In the genomic region with DNA sequence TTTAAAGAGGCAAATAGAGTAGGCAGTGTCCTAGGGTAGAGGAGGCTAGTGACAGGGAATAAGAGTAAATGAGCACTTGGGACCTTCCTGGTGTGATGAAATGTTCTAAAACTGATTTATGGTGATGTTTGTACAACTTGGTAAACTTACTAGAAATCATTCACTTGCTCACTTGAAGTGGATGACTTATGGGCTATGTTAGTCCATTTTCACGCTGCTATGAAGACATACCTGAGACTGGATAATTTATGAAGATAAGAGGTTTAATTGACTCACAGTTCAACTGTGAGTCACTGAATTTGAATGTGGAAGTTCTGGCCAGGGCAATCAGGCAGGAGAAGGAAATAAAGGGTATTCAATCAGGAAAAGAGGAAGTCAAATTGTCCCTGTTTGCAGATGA, we compare ENCODE assay signal across 18 cellular contexts. TPM values are rescaled to one million over a fixed set of nuclear protein-coding genes. Genes with fewer than 3 reads are reported as not detected.
A peak's percentile ranks its signal among the peaks of the same experiment; 100 is the strongest.
DNase-seq lines count a peak whose midpoint lies in the region; ATAC-seq and TF ChIP-seq lines count a peak whose summit lies in the region.
"Had no signal": no experiment of that assay in that cellular context is flagged by ENCODE, and none has a peak within 500 bp of the region (broad histone marks: within the 10 kb centered on the region; RNA-seq: fewer than 3 reads in every experiment).

No MANE protein-coding gene starts in this region.

- TF ChIP-seq CTCF in HEK293 (tag by site-specific recombination; IDR thresholded peaks at IDR 0.05) (no peak), RWPE1 (conservative IDR thresholded peaks at IDR 0.05; ENCODE audit: low read depth) (no peak)

- H3K27me3 ChIP-seq in GM23248 (replicated peaks; ENCODE audit: insufficient read depth) = no peaks in the 10 kb centered on the region

- WGBS in GM23248 (ENCODE audit: low coverage in 1 of 2, low lambda C conversion rate in 2 of 2, missing lambda C conversion rate in 2 of 2), 2 experiments = 4 to 22% methylated on average over 1 of the region's 1 CpG

- no peaks in the 10 kb centered on the region for H4K20me1 ChIP-seq in GM23248 (ENCODE audit: insufficient read depth)

- H3K4me3 ChIP-seq in HEK293 (ENCODE audit: low read depth, low read length) = no peak overlapping the region
- H3K4me3 ChIP-seq in GM23248 = no peak overlapping the region

- no peak overlapping the region for H3K9ac ChIP-seq in GM23248

- no peaks in the 10 kb centered on the region for H3K9me2 ChIP-seq in GM23248 (ENCODE audit: insufficient read depth)

- POLR2A ChIA-PET in HEK293 (lab: Yijun Ruan, JAX) = no interaction called here
- POLR2A ChIA-PET in RWPE1 (lab: Yijun Ruan, JAX; ENCODE audit: low non-redundant PET) = no interaction called here

- CTCF ChIA-PET in HEK293 (lab: Yijun Ruan, JAX) (no interaction called here), RWPE1 (lab: Yijun Ruan, JAX) (no interaction called here)

- H3K9me3 ChIP-seq in HEK293 (ENCODE audit: control insufficient read depth, insufficient read depth, low read depth, low read length) (no peaks in the 10 kb centered on the region), GM23248 (ENCODE audit: low read depth) (no peaks in the 10 kb centered on the region)

- H3K27ac ChIP-seq in HEK293 (ENCODE audit: extremely low read depth, low read depth, low read length) (no peak overlapping the region), RWPE1 (no peak overlapping the region), GM23248 (no peak overlapping the region)

- H3K36me3 ChIP-seq in HEK293 (ENCODE audit: control insufficient read depth in 2 of 2, insufficient read depth in 1 of 2, low read length in 2 of 2) (no peaks in the 10 kb centered on the region), GM23248 (ENCODE audit: low read depth) (no peaks in the 10 kb centered on the region)

- H3K4me1 ChIP-seq in HEK293 (ENCODE audit: control insufficient read depth, insufficient read depth, low read length) (no peaks in the 10 kb centered on the region), GM23248 (ENCODE audit: insufficient read depth) (no peaks in the 10 kb centered on the region)

- peak; percentile 25 for DNase-seq in A172 (ENCODE audit: low spot score)
- DNase-seq in RWPE1 (ENCODE audit: low spot score) = peak; percentile 10
- peak; percentile 85 for DNase-seq in kidney tubule cell (ENCODE audit: low spot score)
- no peak for DNase-seq in NCI-H1048 (lab: John Stamatoyannopoulos, UW)
- no peak for DNase-seq in sciatic nerve (ENCODE audit: low spot score)
- no peak for DNase-seq in germinal center (ENCODE audit: low spot score)
- DNase-seq in GM23248 = no peak
- DNase-seq: AML-193, DND-41, GF-D8, NCI-H1105, NCI-H1694 treated with DMSO at 0.1 percent for 48 hours, NCI-H2171 treated with DMSO at 0.1 percent for 48 hours, NCI-H510A, NCI-H82, RPMI8226, T-cell had no signal

- H3K4me2 ChIP-seq in GM23248 (ENCODE audit: unreplicated experiment) = no peak overlapping the region

- H3K79me2 ChIP-seq in GM23248 (ENCODE audit: insufficient read depth) = no peaks in the 10 kb centered on the region

- H3F3A ChIP-seq in GM23248 (ENCODE audit: insufficient read depth) = no peaks in the 10 kb centered on the region

- no peak for ATAC-seq in sciatic nerve
- ATAC-seq: T-cell had no signal

- no peak overlapping the region for H2AFZ ChIP-seq in GM23248

- intact Hi-C loops in sciatic nerve (cut with DNase I) = no loop called here

- in situ Hi-C loops in GM23248 (cut with MboI) = no loop called here

TF ChIP-seq in HEK293, 187 proteins besides CTCF, POLR2A, EP300 and RAD21:
- TF ChIP-seq ZEB2 (tag by site-specific recombination; IDR thresholded peaks at IDR 0.05) (no peak), FEZF1 (tag by site-specific recombination; IDR thresholded peaks at IDR 0.05) (peak; percentile 50), ZBTB1 (tag by site-specific recombination; IDR thresholded peaks at IDR 0.05) (no peak), ZNF138 (tag by site-specific recombination; IDR thresholded peaks at IDR 0.05; ENCODE audit: borderline replicate concordance) (no peak)
- TF ChIP-seq, protein P1, sequence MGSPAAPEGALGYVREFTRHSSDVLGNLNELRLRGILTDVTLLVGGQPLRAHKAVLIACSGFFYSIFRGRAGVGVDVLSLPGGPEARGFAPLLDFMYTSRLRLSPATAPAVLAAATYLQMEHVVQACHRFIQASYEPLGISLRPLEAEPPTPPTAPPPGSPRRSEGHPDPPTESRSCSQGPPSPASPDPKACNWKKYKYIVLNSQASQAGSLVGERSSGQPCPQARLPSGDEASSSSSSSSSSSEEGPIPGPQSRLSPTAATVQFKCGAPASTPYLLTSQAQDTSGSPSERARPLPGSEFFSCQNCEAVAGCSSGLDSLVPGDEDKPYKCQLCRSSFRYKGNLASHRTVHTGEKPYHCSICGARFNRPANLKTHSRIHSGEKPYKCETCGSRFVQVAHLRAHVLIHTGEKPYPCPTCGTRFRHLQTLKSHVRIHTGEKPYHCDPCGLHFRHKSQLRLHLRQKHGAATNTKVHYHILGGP (tag by site-specific recombination; IDR thresholded peaks at IDR 0.05) = 0 out of 2 replicates have a peak, but pooled peaks have one; percentile 18

RNA-seq across cellular contexts. Expression of gene DHX36, which starts 31.7 kb away (rescaled TPM):
- total RNA-seq in A172 (2014; rRNA removed; shearing (Covaris generic)) = 25.0 and 39.7 TPM in 2 replicates
- 81.0 TPM for total RNA-seq in sciatic nerve
- total RNA-seq in GM23248 (2014; rRNA removed; shearing (Covaris generic)) = 16.3 and 22.5 TPM in 2 replicates
- 15.2 and 15.8 TPM in 2 replicates for polyA plus RNA-seq in GM23248 (2016; fragmentation: Nextera tagmentation; extraction: Ambion mirVana)

Comparison
In these comparisons a context has a peak if more than half of its experiments do, and no peak if none do; other contexts are left out.
1. DNase-seq: peak in A172 (single experiment), RWPE1 (single experiment) and kidney tubule cell (single experiment); none in NCI-H1048 (single experiment), sciatic nerve (single experiment), germinal center (single experiment) and GM23248 (single experiment).